ENCODE assay signal across 8 cellular contexts in genomic region chr4:39032218-39033085, GRCh38. TPM values are rescaled to one million over a fixed set of nuclear protein-coding genes. Genes with fewer than 3 reads are reported as not detected.
DNase-seq lines count a peak whose midpoint lies in the region; ATAC-seq and TF ChIP-seq lines count a peak whose summit lies in the region.

A gene with protein sequence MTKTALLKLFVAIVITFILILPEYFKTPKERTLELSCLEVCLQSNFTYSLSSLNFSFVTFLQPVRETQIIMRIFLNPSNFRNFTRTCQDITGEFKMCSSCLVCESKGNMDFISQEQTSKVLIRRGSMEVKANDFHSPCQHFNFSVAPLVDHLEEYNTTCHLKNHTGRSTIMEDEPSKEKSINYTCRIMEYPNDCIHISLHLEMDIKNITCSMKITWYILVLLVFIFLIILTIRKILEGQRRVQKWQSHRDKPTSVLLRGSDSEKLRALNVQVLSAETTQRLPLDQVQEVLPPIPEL (minus strand): TSS chr4:39032409. CDS start chr4:39032313, 96 bp downstream.

- WGBS in testis, 2 donors: 89 to 90% methylated on average over 5 of the region's 5 CpGs

- no peak within 1 kb of the TSS for H3K9ac ChIP-seq in BLaER1

- ATAC-seq in HG03095 (IDR thresholded peaks at IDR 0.05; ENCODE audit: unreplicated experiment) (peak; percentile 57), RWPE2 (ENCODE audit: low read depth) (peak; percentile 46)
- peak; percentile 90 for ATAC-seq in effector memory CD8-positive, alpha-beta T cell (replicated peaks)
- peak; percentile 83 for ATAC-seq in stimulated activated memory B cell treated with anti-CD40 and anti-IgM and Interleukin-4, amounts not matched to agents 10 μg/mL and 1 μg/mL and 100 μg/mL, for 72 hours

- TF ChIP-seq CTCF in RWPE2 (IDR thresholded peaks at IDR 0.05; ENCODE audit: poor library complexity, severe bottlenecking) (no peak), testis (IDR thresholded peaks at IDR 0.05) (no peak)

- peaks cover 16% of the 10 kb centered on the region for H3K36me3 Mint-ChIP-seq in effector memory CD8-positive, alpha-beta T cell (ENCODE audit: insufficient read depth)
- H3K36me3 Mint-ChIP-seq in stimulated activated memory B cell treated with anti-CD40 and anti-IgM and Interleukin-4, amounts not matched to agents 10 μg/mL and 1 μg/mL and 100 μg/mL, for 72 hours: no peaks in the 10 kb centered on the region

- H3K36me3 ChIP-seq in BLaER1: no peaks in the 10 kb centered on the region
- H3K36me3 ChIP-seq in RWPE2 (ENCODE audit: low read depth): peaks cover 7% of the 10 kb centered on the region; the same call in 1 of the 2 replicates
- no peaks in the 10 kb centered on the region for H3K36me3 ChIP-seq in testis (ENCODE audit: low read depth, missing control alignments)

- H3K4me3 ChIP-seq in BLaER1 (no peak within 1 kb of the TSS), RWPE2 (ENCODE audit: severe bottlenecking) (peak within 1 kb of the TSS; percentile 32), testis (no peak within 1 kb of the TSS)

- intact Hi-C loops in testis (cut with DNase I; ENCODE audit: low total_unique reads): no loop called here

- in situ Hi-C loops in GM18951 (cut with MboI; ENCODE audit: low sequenced_read_pairs, unreplicated experiment): no loop called here

- no peaks in the 10 kb centered on the region for H4K20me1 ChIP-seq in BLaER1

- H3K4me2 ChIP-seq in BLaER1: peak within 1 kb of the TSS; percentile 35

- H3K4me1 ChIP-seq in BLaER1: peaks cover 68% of the 10 kb centered on the region
- peaks cover 58% of the 10 kb centered on the region for H3K4me1 ChIP-seq in RWPE2 (ENCODE audit: insufficient read depth, poor library complexity, severe bottlenecking)
- no peaks in the 10 kb centered on the region for H3K4me1 ChIP-seq in testis

- DNase-seq in RWPE2 (ENCODE audit: low spot score) (no peak), testis (no peak), HuH-7 (ENCODE audit: low spot score) (no peak)
- peak in 1 of 3 experiments; percentile 24 for DNase-seq in effector memory CD8-positive, alpha-beta T cell

- peak within 1 kb of the TSS; percentile 87 to 88 for H3K27ac Mint-ChIP-seq in effector memory CD8-positive, alpha-beta T cell
- peak within 1 kb of the TSS; percentile 83 for H3K27ac Mint-ChIP-seq in stimulated activated memory B cell treated with anti-CD40 and anti-IgM and Interleukin-4, amounts not matched to agents 10 μg/mL and 1 μg/mL and 100 μg/mL, for 72 hours

- H3K4me1 Mint-ChIP-seq in effector memory CD8-positive, alpha-beta T cell (ENCODE audit: low read depth in 2 of 2): peaks cover 17 to 34% of the 10 kb centered on the region in 2 donors
- peaks cover 43% of the 10 kb centered on the region for H3K4me1 Mint-ChIP-seq in stimulated activated memory B cell treated with anti-CD40 and anti-IgM and Interleukin-4, amounts not matched to agents 10 μg/mL and 1 μg/mL and 100 μg/mL, for 72 hours

- H3K27ac ChIP-seq in BLaER1 (no peak within 1 kb of the TSS), RWPE2 (ENCODE audit: poor library complexity, severe bottlenecking) (peak within 1 kb of the TSS; percentile 95), testis (no peak within 1 kb of the TSS)

- H3K27me3 Mint-ChIP-seq in effector memory CD8-positive, alpha-beta T cell: no peaks in the 10 kb centered on the region
- H3K27me3 Mint-ChIP-seq in stimulated activated memory B cell treated with anti-CD40 and anti-IgM and Interleukin-4, amounts not matched to agents 10 μg/mL and 1 μg/mL and 100 μg/mL, for 72 hours: no peaks in the 10 kb centered on the region

- H3K9me3 ChIP-seq in BLaER1 (no peaks in the 10 kb centered on the region), RWPE2 (ENCODE audit: severe bottlenecking) (no peaks in the 10 kb centered on the region), testis (no peaks in the 10 kb centered on the region)

- peak; percentile 45 for TF ChIP-seq POLR2A in GM18951 (IDR thresholded peaks at IDR 0.05; ENCODE audit: extremely low read depth, insufficient read depth, insufficient read length)
- TF ChIP-seq POLR2A in testis (IDR thresholded peaks at IDR 0.05): no peak

- H3K4me3 Mint-ChIP-seq in effector memory CD8-positive, alpha-beta T cell: peak within 1 kb of the TSS; percentile 82 to 87
- peak within 1 kb of the TSS; percentile 89 for H3K4me3 Mint-ChIP-seq in stimulated activated memory B cell treated with anti-CD40 and anti-IgM and Interleukin-4, amounts not matched to agents 10 μg/mL and 1 μg/mL and 100 μg/mL, for 72 hours

- H3K9me3 Mint-ChIP-seq in effector memory CD8-positive, alpha-beta T cell: no peaks in the 10 kb centered on the region
- H3K9me3 Mint-ChIP-seq in stimulated activated memory B cell treated with anti-CD40 and anti-IgM and Interleukin-4, amounts not matched to agents 10 μg/mL and 1 μg/mL and 100 μg/mL, for 72 hours: no peaks in the 10 kb centered on the region

- H3K27me3 ChIP-seq in BLaER1 (no peaks in the 10 kb centered on the region), RWPE2 (ENCODE audit: insufficient read depth, poor library complexity, severe bottlenecking) (no peaks in the 10 kb centered on the region), testis (no peaks in the 10 kb centered on the region)

RNA-seq across cellular contexts. Expression of the gene that starts here (rescaled TPM):
- not detected for total RNA-seq in testis
- 0.86 TPM for polyA plus RNA-seq in testis (ENCODE audit: insufficient read depth, low read depth, low replicate concordance)
